In genomic region chr18:13283746-13284145, GRCh38 we compare ENCODE assay signal across 13 cellular contexts.
"Had no signal": no experiment of that assay in that cellular context is flagged by ENCODE, and none has a peak within 500 bp of the region (broad histone marks: within the 10 kb centered on the region; RNA-seq: fewer than 3 reads in every experiment).

No MANE protein-coding gene starts in this region.

- H3K4me1 Mint-ChIP-seq: natural killer cell had no signal

- H3K27me3 Mint-ChIP-seq: activated naive CD8-positive, alpha-beta T cell had no signal

- H3K27ac ChIP-seq: heart right ventricle, right atrium auricular region, SJCRH30, VCaP had no signal

- DNase-seq: activated CD4-positive, alpha-beta T cell treated with anti-CD3 and anti-CD28 coated beads, Interleukin-2, amount 50 U/mL, for 1 hour; activated gamma-delta T cell; activated T-cell treated with anti-CD3 and anti-CD28 coated beads, Interleukin-2, amount 50 U/mL, for 4 hours; heart right ventricle; natural killer cell; SJCRH30; small intestine; stimulated activated CD4-positive, alpha-beta T cell treated with anti-CD3 and anti-CD28 coated beads, Interleukin-1b, Interleukin-23, amount 100 ng/mL, for 48 hours; stimulated activated naive CD4-positive, alpha-beta T cell had no signal

- ATAC-seq: heart right ventricle, natural killer cell had no signal

- H3K27ac Mint-ChIP-seq: activated naive CD8-positive, alpha-beta T cell; natural killer cell; T-helper 2 cell treated with Interferon-gamma antibody and Interleukin-4, amounts not matched to agents 5 μg/mL and 100 μg/mL, for 36 hours had no signal

- H3K4me3 ChIP-seq: heart right ventricle, right atrium auricular region, SJCRH30 had no signal

- H3K9me3 ChIP-seq: heart right ventricle, right atrium auricular region, SJCRH30 had no signal

- H3K36me3 Mint-ChIP-seq: activated naive CD8-positive, alpha-beta T cell; natural killer cell had no signal

- H3K4me3 Mint-ChIP-seq: activated naive CD8-positive, alpha-beta T cell; activated T-cell treated with anti-CD3 and anti-CD28 coated beads, Interleukin-2, amount 50 U/mL, for 4 hours; natural killer cell; T-helper 2 cell treated with Interferon-gamma antibody and Interleukin-4, amounts not matched to agents 5 μg/mL and 100 μg/mL, for 36 hours had no signal

- H3K9me3 Mint-ChIP-seq: activated T-cell treated with anti-CD3 and anti-CD28 coated beads, Interleukin-2, amount 50 U/mL, for 4 hours; natural killer cell had no signal

- H3K27me3 ChIP-seq: heart right ventricle, right atrium auricular region, SJCRH30 had no signal

- H3K4me1 ChIP-seq: SJCRH30 had no signal

- H3K36me3 ChIP-seq: right atrium auricular region, SJCRH30 had no signal
